Comparison of ENCODE assay signal across 9 cellular contexts in genomic region chr11:7019500-7020182, GRCh38. TPM values are rescaled to one million over a fixed set of nuclear protein-coding genes. Genes with fewer than 3 reads are reported as not detected.
DNase-seq lines count a peak whose midpoint lies in the region; ATAC-seq and TF ChIP-seq lines count a peak whose summit lies in the region.
"Had no signal": no experiment of that assay in that cellular context is flagged by ENCODE, and none has a peak within 500 bp of the region (broad histone marks: within the 10 kb centered on the region; RNA-seq: fewer than 3 reads in every experiment).

No MANE protein-coding gene starts in this region.

- peak overlapping the region; percentile 96 to 100 (median 99) for H3K4me3 Mint-ChIP-seq in brain

- H3K36me3 ChIP-seq in stomach smooth muscle (ENCODE audit: control insufficient read depth in 2 of 2, insufficient read depth in 2 of 2, low read length in 2 of 2): no peaks in the 10 kb centered on the region

- peak overlapping the region; percentile 92 to 100 (median 96) for H3K27ac Mint-ChIP-seq in brain

- peak; percentile 40 for DNase-seq in GM03348 (ENCODE audit: low spot score)
- peak; percentile 25 for DNase-seq in iris pigment epithelial cell (ENCODE audit: low read depth)
- no peak for DNase-seq in superior temporal gyrus (ENCODE audit: extremely low spot score)

- no peaks in the 10 kb centered on the region for H3K27me3 ChIP-seq in stomach smooth muscle (ENCODE audit: control insufficient read depth in 1 of 2, insufficient read depth in 2 of 2, low read length in 2 of 2)

- peaks cover 1% of the 10 kb centered on the region for H3K36me3 Mint-ChIP-seq in brain
- H3K36me3 Mint-ChIP-seq: naive thymus-derived CD8-positive, alpha-beta T cell had no signal

- H3K27me3 Mint-ChIP-seq in brain: peaks cover 11% of the 10 kb centered on the region

- ATAC-seq in HG03039 (IDR thresholded peaks at IDR 0.05; ENCODE audit: unreplicated experiment): peak; percentile 29
- ATAC-seq in HG02678 (IDR thresholded peaks at IDR 0.05; ENCODE audit: unreplicated experiment): no peak
- ATAC-seq in HG03025 (IDR thresholded peaks at IDR 0.05; ENCODE audit: low FRiP score, unreplicated experiment): no peak
- ATAC-seq: naive thymus-derived CD8-positive, alpha-beta T cell had no signal

- H3K9me3 Mint-ChIP-seq in brain: peaks cover 0 to 2% (median 0%) of the 10 kb centered on the region in 5 experiments
- H3K9me3 Mint-ChIP-seq: naive thymus-derived CD8-positive, alpha-beta T cell had no signal

- H3K4me1 ChIP-seq in stomach smooth muscle (ENCODE audit: control insufficient read depth, insufficient read depth, low read length): peaks cover 11% of the 10 kb centered on the region

- peak overlapping the region; percentile 73 to 90 for H3K4me3 ChIP-seq in stomach smooth muscle (ENCODE audit: low read length in 2 of 2)

- H3K27ac ChIP-seq in stomach smooth muscle (ENCODE audit: low read length): peak overlapping the region; percentile 77

- peak overlapping the region; percentile 64 to 76 for H3K9ac ChIP-seq in stomach smooth muscle (ENCODE audit: low read length in 2 of 2)

- H3K9me3 ChIP-seq in stomach smooth muscle (ENCODE audit: control insufficient read depth in 2 of 2, low read length in 2 of 2): no peaks in the 10 kb centered on the region

- TF ChIP-seq CTCF in brain (conservative IDR thresholded peaks at IDR 0.05): no peak

- H3K4me1 Mint-ChIP-seq in brain: peaks cover 49% of the 10 kb centered on the region

RNA-seq across cellular contexts. Expression of gene ZNF214, which starts 0.5 kb away (rescaled TPM):
- 1.2 TPM for polyA plus RNA-seq in brain (ENCODE audit: insufficient read depth, low read depth, low replicate concordance)
- polyA plus RNA-seq: naive thymus-derived CD8-positive, alpha-beta T cell had no signal

RNA-seq across cellular contexts. Expression of gene NLRP14, which starts 0.6 kb away (rescaled TPM):
- polyA plus RNA-seq in brain (ENCODE audit: insufficient read depth, low read depth, low replicate concordance): not detected
- polyA plus RNA-seq: naive thymus-derived CD8-positive, alpha-beta T cell had no signal
